ENCODE assay signal across 29 cellular contexts in genomic region chr3:11948331-11948730, GRCh38. TPM values are rescaled to one million over a fixed set of nuclear protein-coding genes. Genes with fewer than 3 reads are reported as not detected.
"Had no signal": no experiment of that assay in that cellular context is flagged by ENCODE, and none has a peak within 500 bp of the region (broad histone marks: within the 10 kb centered on the region; RNA-seq: fewer than 3 reads in every experiment).

No MANE protein-coding gene starts in this region.

- H3K4me3 ChIP-seq: neural progenitor cell, pancreas, prostate gland, right lobe of liver, sigmoid colon, smooth muscle cell, spleen, suprapubic skin, testis, tibial artery, transverse colon, upper lobe of left lung, vagina had no signal

- H3K9me3 Mint-ChIP-seq: natural killer cell; neural progenitor cell; stimulated activated memory B cell treated with anti-CD40 and anti-IgM and Interleukin-4, amounts not matched to agents 10 μg/mL and 1 μg/mL and 100 μg/mL, for 72 hours had no signal

- H3K36me3 ChIP-seq: neural progenitor cell, pancreas, prostate gland, sigmoid colon, spleen, suprapubic skin, tibial artery, transverse colon, upper lobe of left lung, vagina had no signal

- H3K4me1 Mint-ChIP-seq: naive thymus-derived CD4-positive, alpha-beta T cell; natural killer cell; neural progenitor cell; stimulated activated memory B cell treated with anti-CD40 and anti-IgM and Interleukin-4, amounts not matched to agents 10 μg/mL and 1 μg/mL and 100 μg/mL, for 72 hours; stimulated activated naive CD8-positive, alpha-beta T cell treated with anti-CD3 and anti-CD28 coated beads, Interleukin-15, amount 100 ng/mL, for 72 hours had no signal

- DNase-seq: naive thymus-derived CD4-positive, alpha-beta T cell; natural killer cell; occipital lobe; pancreas; right cardiac atrium; right lobe of liver; sigmoid colon; spleen; stimulated activated CD4-positive, alpha-beta T cell treated with anti-CD3 and anti-CD28 coated beads, Interleukin-12 subunit alpha, Interleukin-12 subunit beta, amount 100 ng/mL, for 4 hours; stimulated activated CD4-positive, alpha-beta T cell treated with anti-CD3 and anti-CD28 coated beads, Interleukin-1b, Interleukin-23, amount 100 ng/mL, for 48 hours; stimulated activated CD4-positive, alpha-beta T cell treated with anti-CD3 and anti-CD28 coated beads, Interleukin-4, amount 100 ng/mL, for 1 hour; stimulated activated CD4-positive, alpha-beta T cell treated with anti-CD3 and anti-CD28 coated beads, Interleukin-4, amount 100 ng/mL, for 4 hours; stimulated activated CD8-positive, alpha-beta memory T cell treated with anti-CD3 and anti-CD28 coated beads, Interleukin-4, amount 100 ng/mL, for 48 hours; stimulated activated naive CD4-positive, alpha-beta T cell; stimulated activated naive CD8-positive, alpha-beta T cell treated with anti-CD3 and anti-CD28 coated beads, Interleukin-15, amount 100 ng/mL, for 72 hours; stimulated activated naive CD8-positive, alpha-beta T cell treated with anti-CD3 and anti-CD28 coated beads, Interleukin-15, Interleukin-2, amounts not matched to agents 100 U/mL and 50 U/mL, for 24 hours; substantia nigra; testis; tibial artery; transverse colon; upper lobe of left lung had no signal

- H3K4me2 ChIP-seq: neural progenitor cell, smooth muscle cell had no signal

- H3K36me3 Mint-ChIP-seq: naive thymus-derived CD4-positive, alpha-beta T cell; natural killer cell; neural progenitor cell; stimulated activated memory B cell treated with anti-CD40 and anti-IgM and Interleukin-4, amounts not matched to agents 10 μg/mL and 1 μg/mL and 100 μg/mL, for 72 hours had no signal

- H3K4me3 Mint-ChIP-seq: naive thymus-derived CD4-positive, alpha-beta T cell; natural killer cell; nephron; neural progenitor cell; stimulated activated memory B cell treated with anti-CD40 and anti-IgM and Interleukin-4, amounts not matched to agents 10 μg/mL and 1 μg/mL and 100 μg/mL, for 72 hours; stimulated activated naive CD8-positive, alpha-beta T cell treated with anti-CD3 and anti-CD28 coated beads, Interleukin-15, amount 100 ng/mL, for 72 hours had no signal

- ATAC-seq: naive thymus-derived CD4-positive, alpha-beta T cell; natural killer cell; pancreas; right cardiac atrium; right lobe of liver; stimulated activated memory B cell treated with anti-CD40 and anti-IgM and Interleukin-4, amounts not matched to agents 10 μg/mL and 1 μg/mL and 100 μg/mL, for 72 hours; stimulated activated naive CD8-positive, alpha-beta T cell treated with anti-CD3 and anti-CD28 coated beads, Interleukin-15, amount 100 ng/mL, for 72 hours; stimulated activated naive CD8-positive, alpha-beta T cell treated with anti-CD3 and anti-CD28 coated beads, Interleukin-15, Interleukin-2, amounts not matched to agents 100 U/mL and 50 U/mL, for 24 hours had no signal

- H2AFZ ChIP-seq: neural progenitor cell had no signal

- H3K27ac ChIP-seq: neural progenitor cell, pancreas, prostate gland, right lobe of liver, sigmoid colon, spleen, suprapubic skin, testis, tibial artery, transverse colon, upper lobe of left lung, vagina had no signal

- H3K27ac Mint-ChIP-seq: naive thymus-derived CD4-positive, alpha-beta T cell; natural killer cell; nephron; neural progenitor cell; stimulated activated memory B cell treated with anti-CD40 and anti-IgM and Interleukin-4, amounts not matched to agents 10 μg/mL and 1 μg/mL and 100 μg/mL, for 72 hours; stimulated activated naive CD8-positive, alpha-beta T cell treated with anti-CD3 and anti-CD28 coated beads, Interleukin-15, amount 100 ng/mL, for 72 hours had no signal

- H3K4me1 ChIP-seq: neural progenitor cell, pancreas, prostate gland, right lobe of liver, sigmoid colon, spleen, suprapubic skin, testis, tibial artery, upper lobe of left lung, vagina had no signal

- H3K27me3 ChIP-seq: neural progenitor cell, pancreas, right lobe of liver, sigmoid colon, suprapubic skin, testis, transverse colon, upper lobe of left lung, vagina had no signal

RNA-seq across cellular contexts. Expression of gene SYN2, which starts 55.9 kb away (rescaled TPM):
- total RNA-seq: osteoblast, right lobe of liver had no signal
- polyA plus RNA-seq: naive thymus-derived CD4-positive, alpha-beta T cell had no signal
